ENCODE assay signal across 15 cellular contexts in genomic region chr6:136304410-136304809, GRCh38. TPM values are rescaled to one million over a fixed set of nuclear protein-coding genes. Genes with fewer than 3 reads are reported as not detected.
DNase-seq lines count a peak whose midpoint lies in the region; ATAC-seq and TF ChIP-seq lines count a peak whose summit lies in the region.
"Had no signal": no experiment of that assay in that cellular context is flagged by ENCODE, and none has a peak within 500 bp of the region (broad histone marks: within the 10 kb centered on the region; RNA-seq: fewer than 3 reads in every experiment).

No MANE protein-coding gene starts in this region.

- H4K20me1 ChIP-seq in mammary epithelial cell (ENCODE audit: insufficient read depth, low read length), result no peaks in the 10 kb centered on the region
- H4K20me1 ChIP-seq: BLaER1 treated with 17β-estradiol and CSF1 and Interleukin-3, amounts not matched to agents 10 nM and 100 nM had no signal

- H3K27ac ChIP-seq in mammary epithelial cell (ENCODE audit: insufficient read depth, low read depth, low read length), result no peak overlapping the region
- no peak overlapping the region for H3K27ac ChIP-seq in lung (ENCODE audit: low read depth in 1 of 2, low read length in 1 of 2)
- no peak overlapping the region for H3K27ac ChIP-seq in body of pancreas
- H3K27ac ChIP-seq: 22Rv1; BLaER1 treated with 17β-estradiol and CSF1 and Interleukin-3, amounts not matched to agents 10 nM and 100 nM had no signal

- in situ Hi-C loops in mammary epithelial cell (cut with MboI; ENCODE audit: low sequenced_read_pairs in 2 of 2), result no loop called here

- H3K27me3 Mint-ChIP-seq in MCF 10A (ENCODE audit: insufficient read depth, unreplicated experiment) (no peaks in the 10 kb centered on the region), endothelial cell (ENCODE audit: unreplicated experiment) (peaks cover 1% of the 10 kb centered on the region)
- no peaks in the 10 kb centered on the region for H3K27me3 Mint-ChIP-seq in activated naive CD8-positive, alpha-beta T cell treated with anti-CD3 and anti-CD28 coated beads for 36 hours

- no peaks in the 10 kb centered on the region for H3K79me2 ChIP-seq in mammary epithelial cell (ENCODE audit: insufficient read depth, low read length)

- dilution Hi-C loops in mammary epithelial cell (cut with HindIII; ENCODE audit: low sequenced_read_pairs), result no loop called here

- no peak overlapping the region for H3K27ac Mint-ChIP-seq in MCF 10A (ENCODE audit: low read depth, unreplicated experiment)
- H3K27ac Mint-ChIP-seq in endothelial cell (ENCODE audit: unreplicated experiment), result no peak overlapping the region
- H3K27ac Mint-ChIP-seq in activated naive CD8-positive, alpha-beta T cell treated with anti-CD3 and anti-CD28 coated beads for 36 hours, result no peak overlapping the region
- H3K27ac Mint-ChIP-seq: CD4-positive, CD25-positive, alpha-beta regulatory T cell; H9 had no signal

- POLR2A ChIA-PET in MCF 10A (lab: Yijun Ruan, JAX), result interaction anchor here (0.7 to 2.4 kb wide), 3 partner anchors 12 to 53 kb away, joined by 3 to 24 read pairs (median 4); partner anchors contain the start of gene BCLAF1

- H3K36me3 ChIP-seq in mammary epithelial cell (ENCODE audit: insufficient read depth, low read length) (no peaks in the 10 kb centered on the region), lung (ENCODE audit: control insufficient read depth in 2 of 2, insufficient read depth in 2 of 2, low read length in 2 of 2) (no peaks in the 10 kb centered on the region), body of pancreas (replicated peaks in 1 of 2; ENCODE audit: insufficient read depth in 1 of 2, low read depth in 2 of 2) (no peaks in the 10 kb centered on the region)
- H3K36me3 ChIP-seq: BLaER1 treated with 17β-estradiol and CSF1 and Interleukin-3, amounts not matched to agents 10 nM and 100 nM had no signal

- TF ChIP-seq CTCF in mammary epithelial cell (conservative IDR thresholded peaks at IDR 0.05 in 1 of 2, IDR thresholded peaks at IDR 0.05 in 1 of 2; ENCODE audit: extremely low read depth in 1 of 2, insufficient read depth in 1 of 2, low read depth in 1 of 2, low read length in 2 of 2), result no peak
- no peak for TF ChIP-seq CTCF in MCF 10A (IDR thresholded peaks at IDR 0.05; ENCODE audit: unreplicated experiment)
- no peak for TF ChIP-seq CTCF in epithelial cell of esophagus (IDR thresholded peaks at IDR 0.05; ENCODE audit: insufficient read depth, low read depth, low read length, missing control alignments)
- no peak for TF ChIP-seq CTCF in lung (IDR thresholded peaks at IDR 0.05; ENCODE audit: control extremely low read depth, extremely low read depth)
- no peak for TF ChIP-seq CTCF in endothelial cell (IDR thresholded peaks at IDR 0.05; ENCODE audit: unreplicated experiment)
- TF ChIP-seq CTCF in body of pancreas (IDR thresholded peaks at IDR 0.05), result no peak

- no peaks in the 10 kb centered on the region for H3K9me3 Mint-ChIP-seq in MCF 10A (ENCODE audit: unreplicated experiment)
- H3K9me3 Mint-ChIP-seq in endothelial cell (ENCODE audit: unreplicated experiment), result no peaks in the 10 kb centered on the region
- H3K9me3 Mint-ChIP-seq in activated naive CD8-positive, alpha-beta T cell treated with anti-CD3 and anti-CD28 coated beads for 36 hours, result no peaks in the 10 kb centered on the region
- H3K9me3 Mint-ChIP-seq: H9 had no signal

- H3K4me3 Mint-ChIP-seq in MCF 10A (ENCODE audit: unreplicated experiment) (no peak overlapping the region), endothelial cell (ENCODE audit: unreplicated experiment) (no peak overlapping the region)
- no peak overlapping the region for H3K4me3 Mint-ChIP-seq in activated naive CD8-positive, alpha-beta T cell treated with anti-CD3 and anti-CD28 coated beads for 36 hours
- H3K4me3 Mint-ChIP-seq: CD4-positive, CD25-positive, alpha-beta regulatory T cell; H9 had no signal

- 94% methylated on average over 4 of the region's 4 CpGs for WGBS in mammary epithelial cell (ENCODE audit: low coverage, missing lambda C conversion rate)
- WGBS in lung, 2 donors, result 95% methylated on average over 4 of the region's 4 CpGs
- 88 to 94% methylated on average over 4 of the region's 4 CpGs for WGBS in body of pancreas, 2 donors

- H3K9ac ChIP-seq in mammary epithelial cell (ENCODE audit: insufficient read depth, low read length), result no peak overlapping the region
- H3K9ac ChIP-seq: BLaER1 treated with 17β-estradiol and CSF1 and Interleukin-3, amounts not matched to agents 10 nM and 100 nM had no signal

- DNase-seq in mammary epithelial cell (peak; percentile 41), MCF 10A (ENCODE audit: unreplicated experiment) (no peak), epithelial cell of esophagus (ENCODE audit: low read depth) (peak; percentile 82), lung (ENCODE audit: low spot score) (peak; percentile 11), endothelial cell (ENCODE audit: low spot score) (no peak), body of pancreas (no peak)
- no peak for DNase-seq in activated naive CD8-positive, alpha-beta T cell treated with anti-CD3 and anti-CD28 coated beads for 36 hours
- DNase-seq: ACHN; CD4-positive, CD25-positive, alpha-beta regulatory T cell; DMS53; GF-D8; GOT3; H9 had no signal

- H3K36me3 Mint-ChIP-seq in MCF 10A (ENCODE audit: insufficient read depth, unreplicated experiment), result no peaks in the 10 kb centered on the region
- no peaks in the 10 kb centered on the region for H3K36me3 Mint-ChIP-seq in endothelial cell (ENCODE audit: low read depth, unreplicated experiment)
- no peaks in the 10 kb centered on the region for H3K36me3 Mint-ChIP-seq in activated naive CD8-positive, alpha-beta T cell treated with anti-CD3 and anti-CD28 coated beads for 36 hours

- H3K4me1 ChIP-seq in mammary epithelial cell (ENCODE audit: insufficient read depth, low read length) (no peaks in the 10 kb centered on the region), lung (ENCODE audit: control insufficient read depth in 2 of 2, insufficient read depth in 2 of 2, low read length in 2 of 2) (no peaks in the 10 kb centered on the region), body of pancreas (peaks cover 6% of the 10 kb centered on the region)

- H3K4me3 ChIP-seq in mammary epithelial cell (replicated peaks in 1 of 3; ENCODE audit: insufficient read depth in 1 of 3, low read depth in 2 of 3, low read length in 3 of 3) (no peak overlapping the region), epithelial cell of esophagus (ENCODE audit: low read length) (no peak overlapping the region), lung (no peak overlapping the region), body of pancreas (no peak overlapping the region)
- H3K4me3 ChIP-seq: BLaER1 treated with 17β-estradiol and CSF1 and Interleukin-3, amounts not matched to agents 10 nM and 100 nM had no signal

- no peak for TF ChIP-seq POLR2A in body of pancreas (IDR thresholded peaks at IDR 0.05)

- ATAC-seq in lung (ENCODE audit: insufficient read depth, low FRiP score), result no peak
- no peak for ATAC-seq in body of pancreas

- H3K4me1 Mint-ChIP-seq in MCF 10A (ENCODE audit: insufficient read depth, unreplicated experiment), result no peaks in the 10 kb centered on the region
- no peaks in the 10 kb centered on the region for H3K4me1 Mint-ChIP-seq in endothelial cell (ENCODE audit: unreplicated experiment)
- no peaks in the 10 kb centered on the region for H3K4me1 Mint-ChIP-seq in activated naive CD8-positive, alpha-beta T cell treated with anti-CD3 and anti-CD28 coated beads for 36 hours
- H3K4me1 Mint-ChIP-seq: CD4-positive, CD25-positive, alpha-beta regulatory T cell had no signal

- no peak overlapping the region for H3K4me2 ChIP-seq in mammary epithelial cell (ENCODE audit: insufficient read depth, low read depth, low read length)

- intact Hi-C loops in mammary epithelial cell (cut with micrococcal nuclease), result no loop called here
- intact Hi-C loops in MCF 10A (cut with micrococcal nuclease), result no loop called here
- intact Hi-C loops in body of pancreas (cut with DNase I), result no loop called here

- BruUV-seq in mammary epithelial cell (replicated peaks; lab: Mats Ljungman, UMichigan) (no TSS peak), MCF 10A (replicated peaks; lab: Mats Ljungman, UMichigan) (no TSS peak)

- H2AFZ ChIP-seq in mammary epithelial cell (ENCODE audit: low read depth, low read length), result no peak overlapping the region

- CTCF ChIA-PET in mammary epithelial cell (lab: Charles Lee; ENCODE audit: low non-redundant PET) (no interaction called here), MCF 10A (lab: Yijun Ruan, JAX) (interaction anchor here (0.7 to 0.9 kb wide), 4 partner anchors 14 to 412 kb away, joined by 3 read pairs; no protein-coding TSS in a partner anchor)

- H3K27me3 ChIP-seq in mammary epithelial cell (ENCODE audit: insufficient read depth, low read length) (no peaks in the 10 kb centered on the region), lung (ENCODE audit: control insufficient read depth, insufficient read depth) (no peaks in the 10 kb centered on the region), body of pancreas (no peaks in the 10 kb centered on the region)
- H3K27me3 ChIP-seq: BLaER1 treated with 17β-estradiol and CSF1 and Interleukin-3, amounts not matched to agents 10 nM and 100 nM had no signal

- H3K9me3 ChIP-seq in mammary epithelial cell (replicated peaks; ENCODE audit: insufficient read depth, low read length), result no peaks in the 10 kb centered on the region
- H3K9me3 ChIP-seq in lung (ENCODE audit: control insufficient read depth in 2 of 2, insufficient read depth in 1 of 2, low read length in 1 of 2), result no peaks in the 10 kb centered on the region
- H3K9me3 ChIP-seq in body of pancreas, result no peaks in the 10 kb centered on the region

RNA-seq across cellular contexts. Expression of gene BCLAF1, which starts 14.8 kb away (rescaled TPM):
- total RNA-seq in mammary epithelial cell (100 to 1,000 TPM; 104 to 143 TPM), MCF 10A (2022) (175 and 178 TPM in 2 replicates), lung (100 to 1,000 TPM; 107 to 326 TPM), endothelial cell (ENCODE audit: unreplicated experiment) (154 TPM), body of pancreas (100 to 1,000 TPM in 1 of 2 donors, 10 to 100 TPM in 1; 77.8 to 179 TPM)
- polyA plus RNA-seq in mammary epithelial cell (38.0 TPM), lung (10 to 100 TPM; 23.2 to 29.9 TPM)
- 90.0 TPM for polyA minus RNA-seq in mammary epithelial cell
- 100 to 1,000 TPM; 237 to 239 TPM for total RNA-seq in activated naive CD8-positive, alpha-beta T cell treated with anti-CD3 and anti-CD28 coated beads for 36 hours

RNA-seq across cellular contexts. Expression of gene MTFR2, which starts 54.3 kb away (rescaled TPM):
- total RNA-seq in mammary epithelial cell (1 to 10 TPM; 2.0 to 7.3 TPM), MCF 10A (2022) (5.2 and 6.0 TPM in 2 replicates), lung (1 to 10 TPM in 1 of 2 donors, under 1 TPM in 1; 0.65 to 2.3 TPM), endothelial cell (ENCODE audit: unreplicated experiment) (1.4 TPM), body of pancreas (under 1 TPM in 1 of 2 donors, not detected in 1; 0.78 TPM)
- polyA plus RNA-seq in mammary epithelial cell (13.2 TPM), lung (1 to 10 TPM in 1 of 2 donors, under 1 TPM in 1; 0.94 to 1.8 TPM)
- 7.3 TPM for polyA minus RNA-seq in mammary epithelial cell
- 10 to 100 TPM; 28.4 to 30.0 TPM for total RNA-seq in activated naive CD8-positive, alpha-beta T cell treated with anti-CD3 and anti-CD28 coated beads for 36 hours

Comparison
In these comparisons a context has a peak if more than half of its experiments do, and no peak if none do; other contexts are left out.
1. DNase-seq: peak in mammary epithelial cell (single experiment), epithelial cell of esophagus (single experiment) and lung (single experiment); none in MCF 10A (single experiment), endothelial cell (single experiment), body of pancreas (0 of 4) and activated naive CD8-positive, alpha-beta T cell treated with anti-CD3 and anti-CD28 coated beads for 36 hours (single experiment).